In the genomic region with DNA sequence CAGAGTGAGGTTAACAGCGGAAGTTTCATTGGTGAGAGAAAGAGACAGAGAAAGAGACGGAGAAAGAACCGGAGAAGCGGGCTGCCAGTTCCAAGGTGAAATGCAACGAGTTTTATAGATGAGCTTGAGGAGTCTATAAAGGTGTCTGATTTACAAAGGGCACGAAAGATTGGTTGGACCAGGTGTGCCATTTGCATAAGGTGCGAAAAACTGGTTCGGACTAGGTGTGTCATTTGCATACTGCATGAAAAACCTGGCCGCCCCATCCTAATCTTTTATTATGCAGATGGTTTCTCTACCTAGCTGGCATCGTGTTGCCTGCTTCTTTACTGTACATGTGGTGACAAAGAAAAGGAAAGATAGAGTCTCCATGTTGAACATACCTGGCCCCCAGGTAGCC, we compare ENCODE assay signal across 1 cellular context.
TF ChIP-seq lines count a peak whose summit lies in the region.

No MANE protein-coding gene starts in this region.

TF ChIP-seq in GM23338, 12 proteins besides CTCF, POLR2A, EP300 and RAD21 (continued from another document):
- TF ChIP-seq, protein P1, sequence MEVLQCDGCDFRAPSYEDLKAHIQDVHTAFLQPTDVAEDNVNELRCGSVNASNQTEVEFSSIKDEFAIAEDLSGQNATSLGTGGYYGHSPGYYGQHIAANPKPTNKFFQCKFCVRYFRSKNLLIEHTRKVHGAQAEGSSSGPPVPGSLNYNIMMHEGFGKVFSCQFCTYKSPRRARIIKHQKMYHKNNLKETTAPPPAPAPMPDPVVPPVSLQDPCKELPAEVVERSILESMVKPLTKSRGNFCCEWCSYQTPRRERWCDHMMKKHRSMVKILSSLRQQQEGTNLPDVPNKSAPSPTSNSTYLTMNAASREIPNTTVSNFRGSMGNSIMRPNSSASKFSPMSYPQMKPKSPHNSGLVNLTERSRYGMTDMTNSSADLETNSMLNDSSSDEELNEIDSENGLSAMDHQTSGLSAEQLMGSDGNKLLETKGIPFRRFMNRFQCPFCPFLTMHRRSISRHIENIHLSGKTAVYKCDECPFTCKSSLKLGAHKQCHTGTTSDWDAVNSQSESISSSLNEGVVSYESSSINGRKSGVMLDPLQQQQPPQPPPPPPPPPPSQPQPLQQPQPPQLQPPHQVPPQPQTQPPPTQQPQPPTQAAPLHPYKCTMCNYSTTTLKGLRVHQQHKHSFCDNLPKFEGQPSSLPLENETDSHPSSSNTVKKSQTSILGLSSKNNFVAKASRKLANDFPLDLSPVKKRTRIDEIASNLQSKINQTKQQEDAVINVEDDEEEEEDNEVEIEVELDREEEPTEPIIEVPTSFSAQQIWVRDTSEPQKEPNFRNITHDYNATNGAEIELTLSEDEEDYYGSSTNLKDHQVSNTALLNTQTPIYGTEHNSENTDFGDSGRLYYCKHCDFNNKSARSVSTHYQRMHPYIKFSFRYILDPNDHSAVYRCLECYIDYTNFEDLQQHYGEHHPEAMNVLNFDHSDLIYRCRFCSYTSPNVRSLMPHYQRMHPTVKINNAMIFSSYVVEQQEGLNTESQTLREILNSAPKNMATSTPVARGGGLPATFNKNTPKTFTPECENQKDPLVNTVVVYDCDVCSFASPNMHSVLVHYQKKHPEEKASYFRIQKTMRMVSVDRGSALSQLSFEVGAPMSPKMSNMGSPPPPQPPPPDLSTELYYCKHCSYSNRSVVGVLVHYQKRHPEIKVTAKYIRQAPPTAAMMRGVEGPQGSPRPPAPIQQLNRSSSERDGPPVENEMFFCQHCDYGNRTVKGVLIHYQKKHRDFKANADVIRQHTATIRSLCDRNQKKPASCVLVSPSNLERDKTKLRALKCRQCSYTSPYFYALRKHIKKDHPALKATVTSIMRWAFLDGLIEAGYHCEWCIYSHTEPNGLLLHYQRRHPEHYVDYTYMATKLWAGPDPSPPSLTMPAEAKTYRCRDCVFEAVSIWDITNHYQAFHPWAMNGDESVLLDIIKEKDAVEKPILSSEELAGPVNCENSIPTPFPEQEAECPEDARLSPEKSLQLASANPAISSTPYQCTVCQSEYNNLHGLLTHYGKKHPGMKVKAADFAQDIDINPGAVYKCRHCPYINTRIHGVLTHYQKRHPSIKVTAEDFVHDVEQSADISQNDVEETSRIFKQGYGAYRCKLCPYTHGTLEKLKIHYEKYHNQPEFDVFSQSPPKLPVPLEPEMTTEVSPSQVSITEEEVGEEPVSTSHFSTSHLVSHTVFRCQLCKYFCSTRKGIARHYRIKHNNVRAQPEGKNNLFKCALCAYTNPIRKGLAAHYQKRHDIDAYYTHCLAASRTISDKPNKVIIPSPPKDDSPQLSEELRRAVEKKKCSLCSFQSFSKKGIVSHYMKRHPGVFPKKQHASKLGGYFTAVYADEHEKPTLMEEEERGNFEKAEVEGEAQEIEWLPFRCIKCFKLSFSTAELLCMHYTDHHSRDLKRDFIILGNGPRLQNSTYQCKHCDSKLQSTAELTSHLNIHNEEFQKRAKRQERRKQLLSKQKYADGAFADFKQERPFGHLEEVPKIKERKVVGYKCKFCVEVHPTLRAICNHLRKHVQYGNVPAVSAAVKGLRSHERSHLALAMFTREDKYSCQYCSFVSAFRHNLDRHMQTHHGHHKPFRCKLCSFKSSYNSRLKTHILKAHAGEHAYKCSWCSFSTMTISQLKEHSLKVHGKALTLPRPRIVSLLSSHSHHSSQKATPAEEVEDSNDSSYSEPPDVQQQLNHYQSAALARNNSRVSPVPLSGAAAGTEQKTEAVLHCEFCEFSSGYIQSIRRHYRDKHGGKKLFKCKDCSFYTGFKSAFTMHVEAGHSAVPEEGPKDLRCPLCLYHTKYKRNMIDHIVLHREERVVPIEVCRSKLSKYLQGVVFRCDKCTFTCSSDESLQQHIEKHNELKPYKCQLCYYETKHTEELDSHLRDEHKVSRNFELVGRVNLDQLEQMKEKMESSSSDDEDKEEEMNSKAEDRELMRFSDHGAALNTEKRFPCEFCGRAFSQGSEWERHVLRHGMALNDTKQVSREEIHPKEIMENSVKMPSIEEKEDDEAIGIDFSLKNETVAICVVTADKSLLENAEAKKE (CRISPR knock-in tag; IDR thresholded peaks at IDR 0.05), result no peak
- no peak for TF ChIP-seq JUNB (IDR thresholded peaks at IDR 0.05; ENCODE audit: unreplicated experiment)
- TF ChIP-seq ZNF114 (CRISPR knock-in tag; IDR thresholded peaks at IDR 0.05), result no peak
